ENCODE assay signal across 17 cellular contexts in the genomic region with DNA sequence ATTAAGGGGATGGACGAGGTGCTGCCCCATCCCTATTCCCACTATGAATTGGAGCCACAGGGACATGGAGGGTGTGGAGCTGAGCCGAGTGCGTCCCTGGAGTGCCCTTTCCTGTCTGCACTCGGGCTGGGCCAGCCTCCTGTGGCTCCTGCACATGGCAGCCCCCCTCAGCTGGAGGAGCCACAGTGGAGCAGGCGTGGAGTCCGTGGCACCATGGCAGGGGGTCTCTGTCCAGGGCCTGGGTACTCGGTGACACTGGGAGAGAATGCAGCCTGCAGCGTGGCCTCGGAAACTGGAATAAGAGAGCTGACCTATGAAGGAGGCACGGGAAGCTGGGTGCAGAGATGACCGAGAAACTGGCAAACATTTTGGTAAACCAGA. TPM values are rescaled to one million over a fixed set of nuclear protein-coding genes. Genes with fewer than 3 reads are reported as not detected.
"Had no signal": no experiment of that assay in that cellular context is flagged by ENCODE, and none has a peak within 500 bp of the region (broad histone marks: within the 10 kb centered on the region; RNA-seq: fewer than 3 reads in every experiment).

No MANE protein-coding gene starts in this region.

- ATAC-seq: left ventricle myocardium superior; naive thymus-derived CD8-positive, alpha-beta T cell; stimulated activated naive CD8-positive, alpha-beta T cell treated with anti-CD3 and anti-CD28 coated beads, Interleukin-15, Interleukin-2, amounts not matched to agents 100 U/mL and 50 U/mL, for 24 hours had no signal

- H3K27ac ChIP-seq: colonic mucosa, esophagus squamous epithelium, heart right ventricle, lower lobe of right lung, ovary, psoas muscle, sigmoid colon, testis, tibial artery, upper lobe of left lung had no signal

- H3K4me3 ChIP-seq: colonic mucosa, esophagus squamous epithelium, heart right ventricle, lower lobe of right lung, ovary, psoas muscle, sigmoid colon, tibial artery, upper lobe of left lung had no signal

- H3K4me3 Mint-ChIP-seq: naive thymus-derived CD8-positive, alpha-beta T cell; nephron progenitor cell had no signal

- H3K27ac Mint-ChIP-seq: nephron progenitor cell had no signal

- H3K9me3 Mint-ChIP-seq: nephron progenitor cell had no signal

- H3K36me3 Mint-ChIP-seq: naive thymus-derived CD8-positive, alpha-beta T cell had no signal

- H3K9me3 ChIP-seq: colonic mucosa, esophagus squamous epithelium, heart right ventricle, lower lobe of right lung, ovary, psoas muscle, sigmoid colon, testis, tibial artery, upper lobe of left lung had no signal

- H3K36me3 ChIP-seq: colonic mucosa, esophagus squamous epithelium, heart right ventricle, lower lobe of right lung, ovary, sigmoid colon, tibial artery, upper lobe of left lung had no signal

- H3K27me3 ChIP-seq: colonic mucosa, ovary, testis, tibial artery, upper lobe of left lung had no signal

- H3K4me1 ChIP-seq: colonic mucosa had no signal

RNA-seq across cellular contexts. Expression of a gene that starts 25.8 kb away (rescaled TPM):
- total RNA-seq: chondrocyte, epithelial cell of proximal tubule, renal cortical epithelial cell had no signal
